25 cellular contexts compared by ENCODE assay signal in genomic region chr6:90314516-90314915, GRCh38.
"Had no signal": no experiment of that assay in that cellular context is flagged by ENCODE, and none has a peak within 500 bp of the region (broad histone marks: within the 10 kb centered on the region; RNA-seq: fewer than 3 reads in every experiment).

No MANE protein-coding gene starts in this region.

- ATAC-seq: activated naive CD4-positive, alpha-beta T cell treated with anti-CD3 and anti-CD28 coated beads, Interleukin-2, amount 50 U/mL, for 72 hours; activated T-helper 17 cell treated with anti-CD3 and anti-CD28 coated beads, Interleukin-2, amount 50 U/mL, for 72 hours; left lung; natural killer cell; stimulated activated naive CD8-positive, alpha-beta T cell treated with anti-CD3 and anti-CD28 coated beads, Interleukin-15, amount 100 ng/mL, for 72 hours had no signal

- H3K9me3 Mint-ChIP-seq: activated naive CD4-positive, alpha-beta T cell treated with anti-CD3 and anti-CD28 coated beads, Interleukin-2, amount 50 U/mL, for 72 hours; activated T-helper 17 cell treated with anti-CD3 and anti-CD28 coated beads, Interleukin-2, amount 50 U/mL, for 72 hours; dendritic cell treated with granulocyte-macrophage colony-stimulating factor and Interleukin-4, amounts not matched to agents 40 ng/mL and 50 ng/mL, for 4 days; natural killer cell; stimulated activated naive CD8-positive, alpha-beta T cell treated with anti-CD3 and anti-CD28 coated beads, Interleukin-15, amount 100 ng/mL, for 72 hours; T-helper 2 cell treated with Interferon-gamma antibody and Interleukin-4, amounts not matched to agents 5 μg/mL and 100 μg/mL, for 36 hours had no signal

- H3K36me3 Mint-ChIP-seq: activated naive CD4-positive, alpha-beta T cell treated with anti-CD3 and anti-CD28 coated beads, Interleukin-2, amount 50 U/mL, for 72 hours; natural killer cell had no signal

- DNase-seq: activated CD4-positive, alpha-beta T cell treated with anti-CD3 and anti-CD28 coated beads for 1 hour; activated CD4-positive, alpha-beta T cell treated with anti-CD3 and anti-CD28 coated beads, Interleukin-2, amount 50 U/mL, for 1 hour; activated T-cell treated with anti-CD3 and anti-CD28 coated beads, Interleukin-2, amount 50 U/mL, for 1 hour; adrenal gland; brain microvascular endothelial cell; caudate nucleus; effector CD8-positive, alpha-beta T cell; erythroblast; foreskin melanocyte; hippocampal formation; kidney glomerular epithelial cell; left lung; natural killer cell; stimulated activated CD4-positive, alpha-beta T cell treated with anti-CD3 and anti-CD28 coated beads, Interleukin-4, amount 100 ng/mL, for 1 hour; stimulated activated naive CD8-positive, alpha-beta T cell treated with anti-CD3 and anti-CD28 coated beads, Interleukin-15, amount 100 ng/mL, for 72 hours; transverse colon; WERI-Rb-1 had no signal

- H3K27me3 Mint-ChIP-seq: dendritic cell treated with granulocyte-macrophage colony-stimulating factor and Interleukin-4, amounts not matched to agents 40 ng/mL and 50 ng/mL, for 4 days; stimulated activated naive CD8-positive, alpha-beta T cell treated with anti-CD3 and anti-CD28 coated beads, Interleukin-15, amount 100 ng/mL, for 72 hours had no signal

- H3K27ac ChIP-seq: adrenal gland, ascending aorta, brain microvascular endothelial cell, left lung, prostate gland, suprapubic skin, transverse colon, WERI-Rb-1 had no signal

- H3K27me3 ChIP-seq: adrenal gland, ascending aorta, brain microvascular endothelial cell, left lung, suprapubic skin, transverse colon had no signal

- H3K27ac Mint-ChIP-seq: activated naive CD4-positive, alpha-beta T cell treated with anti-CD3 and anti-CD28 coated beads, Interleukin-2, amount 50 U/mL, for 72 hours; activated T-helper 17 cell treated with anti-CD3 and anti-CD28 coated beads, Interleukin-2, amount 50 U/mL, for 72 hours; dendritic cell treated with granulocyte-macrophage colony-stimulating factor and Interleukin-4, amounts not matched to agents 40 ng/mL and 50 ng/mL, for 4 days; natural killer cell; T-helper 2 cell treated with Interferon-gamma antibody and Interleukin-4, amounts not matched to agents 5 μg/mL and 100 μg/mL, for 36 hours had no signal

- H3K36me3 ChIP-seq: adrenal gland, ascending aorta, brain microvascular endothelial cell, left lung, prostate gland, suprapubic skin, transverse colon, WERI-Rb-1 had no signal

- H3K4me1 Mint-ChIP-seq: natural killer cell had no signal

- H3K9me3 ChIP-seq: adrenal gland, ascending aorta, left lung, prostate gland, suprapubic skin, transverse colon had no signal

- H3K4me3 Mint-ChIP-seq: activated T-helper 17 cell treated with anti-CD3 and anti-CD28 coated beads, Interleukin-2, amount 50 U/mL, for 72 hours; dendritic cell treated with granulocyte-macrophage colony-stimulating factor and Interleukin-4, amounts not matched to agents 40 ng/mL and 50 ng/mL, for 4 days; natural killer cell; stimulated activated naive CD8-positive, alpha-beta T cell treated with anti-CD3 and anti-CD28 coated beads, Interleukin-15, amount 100 ng/mL, for 72 hours; T-helper 2 cell treated with Interferon-gamma antibody and Interleukin-4, amounts not matched to agents 5 μg/mL and 100 μg/mL, for 36 hours had no signal

- H3K4me3 ChIP-seq: adrenal gland, ascending aorta, left lung, lung, prostate gland, suprapubic skin, transverse colon had no signal
